Comparison of ENCODE assay signal across 1 cellular context in genomic region chr15:95865330-95865739, GRCh38.
TF ChIP-seq lines count a peak whose summit lies in the region.

No MANE protein-coding gene starts in this region.

TF ChIP-seq in K562, 482 proteins besides CTCF, POLR2A, EP300 and RAD21 (continued from another document):
- TF ChIP-seq CHD7 (IDR thresholded peaks at IDR 0.05; ENCODE audit: low read depth, low read length), result no peak
- no peak for TF ChIP-seq EHMT2 (IDR thresholded peaks at IDR 0.05)
- no peak for TF ChIP-seq EP400 (IDR thresholded peaks at IDR 0.05)
- peak; percentile 77 for TF ChIP-seq CEBPB (tag; IDR thresholded peaks at IDR 0.05)
- no peak for TF ChIP-seq ZBTB1 (CRISPR knock-in tag; IDR thresholded peaks at IDR 0.05; ENCODE audit: borderline replicate concordance, low read depth)
- no peak for TF ChIP-seq TEAD4 (IDR thresholded peaks at IDR 0.05; ENCODE audit: low read length)
- no peak for TF ChIP-seq TEAD4 (CRISPR knock-in tag; IDR thresholded peaks at IDR 0.05; ENCODE audit: borderline replicate concordance)
